ENCODE assay signal across 9 cellular contexts in genomic region chr5:57841671-57842375, GRCh38.
DNase-seq lines count a peak whose midpoint lies in the region; FAIRE-seq and TF ChIP-seq lines count a peak whose summit lies in the region.
"Had no signal": no experiment of that assay in that cellular context is flagged by ENCODE, and none has a peak within 500 bp of the region (broad histone marks: within the 10 kb centered on the region; RNA-seq: fewer than 3 reads in every experiment).

No MANE protein-coding gene starts in this region.

- intact Hi-C loops in tibial artery (cut with DNase I; ENCODE audit: low total_unique reads) = no loop called here

- FAIRE-seq in astrocyte (lab: Jason Lieb, UNC) = peak; percentile 99

- peak overlapping the region; percentile 95 for H3K27ac Mint-ChIP-seq in astrocyte (ENCODE audit: unreplicated experiment)

- no peaks in the 10 kb centered on the region for H4K20me1 ChIP-seq in astrocyte (ENCODE audit: insufficient read depth, low read length)

- peaks cover 3% of the 10 kb centered on the region for H3K36me3 Mint-ChIP-seq in astrocyte (ENCODE audit: low read depth, unreplicated experiment)

- H3K4me3 Mint-ChIP-seq in astrocyte (ENCODE audit: unreplicated experiment) = peak overlapping the region; percentile 43

- peak overlapping the region; percentile 42 for H2AFZ ChIP-seq in astrocyte (ENCODE audit: low read depth, low read length)

- in situ Hi-C loops in G401 (cut with HindIII; ENCODE audit: low sequenced_read_pairs) = no loop called here

- H3K4me1 ChIP-seq in astrocyte (ENCODE audit: insufficient read depth, low read length) (peaks cover 34% of the 10 kb centered on the region), tibial artery (peaks cover 0 to 16% (median 2%) of the 10 kb centered on the region in 4 donors)

- H3K79me2 ChIP-seq in astrocyte (ENCODE audit: insufficient read depth, low read length) = no peaks in the 10 kb centered on the region

- no peaks in the 10 kb centered on the region for H3K27me3 Mint-ChIP-seq in astrocyte (ENCODE audit: low read depth, unreplicated experiment)

- peak overlapping the region; percentile 75 for H3K4me2 ChIP-seq in astrocyte (ENCODE audit: low read length)

- TF ChIP-seq CTCF in astrocyte (IDR thresholded peaks at IDR 0.05; ENCODE audit: insufficient read depth, low read depth, low read length) = no peak
- no peak for TF ChIP-seq CTCF in tibial artery (IDR thresholded peaks at IDR 0.05)

- peak overlapping the region; percentile 72 for H3K9ac ChIP-seq in astrocyte (ENCODE audit: low read length)

- no peaks in the 10 kb centered on the region for H3K27me3 ChIP-seq in astrocyte (ENCODE audit: insufficient read depth, low read length)
- no peaks in the 10 kb centered on the region for H3K27me3 ChIP-seq in tibial artery

- no peaks in the 10 kb centered on the region for H3K36me3 ChIP-seq in astrocyte (ENCODE audit: insufficient read depth, low read length)
- no peaks in the 10 kb centered on the region for H3K36me3 ChIP-seq in tibial artery

- H3K4me3 ChIP-seq in astrocyte (ENCODE audit: insufficient read depth, low read depth, low read length) (no peak overlapping the region), tibial artery (no peak overlapping the region)

- H3K9me3 ChIP-seq in astrocyte (ENCODE audit: insufficient read depth, low read depth, low read length) (no peaks in the 10 kb centered on the region), tibial artery (no peaks in the 10 kb centered on the region)

- peak; percentile 76 for DNase-seq in HPDE6-E6E7 (ENCODE audit: extremely low spot score)
- DNase-seq in astrocyte (ENCODE audit: low read depth) = peak; percentile 99
- DNase-seq in hepatic stellate cell (ENCODE audit: low spot score) = peak; percentile 82
- DNase-seq in stromal cell of bone marrow (ENCODE audit: low read depth) = peak; percentile 63
- DNase-seq in DMS79 (lab: John Stamatoyannopoulos, UW) = no peak
- DNase-seq in tibial artery = no peak
- DNase-seq in G401 (ENCODE audit: low spot score) = no peak
- DNase-seq: aorta, NCI-H446 treated with DMSO at 0.1 percent for 48 hours had no signal

- H3K9me3 Mint-ChIP-seq in astrocyte (ENCODE audit: unreplicated experiment) = no peaks in the 10 kb centered on the region

- peaks cover 55% of the 10 kb centered on the region for H3K4me1 Mint-ChIP-seq in astrocyte (ENCODE audit: low read depth, unreplicated experiment)

- H3K27ac ChIP-seq in astrocyte (ENCODE audit: low read depth, low read length) = peak overlapping the region; percentile 91
- no peak overlapping the region for H3K27ac ChIP-seq in tibial artery

Comparison
In these comparisons a context has a peak if more than half of its experiments do, and no peak if none do; other contexts are left out.
1. DNase-seq: peak in HPDE6-E6E7 (single experiment), astrocyte (single experiment), hepatic stellate cell (single experiment) and stromal cell of bone marrow (single experiment); none in DMS79 (single experiment), tibial artery (0 of 2) and G401 (single experiment).